Comparison of ENCODE assay signal across 22 cellular contexts in the genomic region with DNA sequence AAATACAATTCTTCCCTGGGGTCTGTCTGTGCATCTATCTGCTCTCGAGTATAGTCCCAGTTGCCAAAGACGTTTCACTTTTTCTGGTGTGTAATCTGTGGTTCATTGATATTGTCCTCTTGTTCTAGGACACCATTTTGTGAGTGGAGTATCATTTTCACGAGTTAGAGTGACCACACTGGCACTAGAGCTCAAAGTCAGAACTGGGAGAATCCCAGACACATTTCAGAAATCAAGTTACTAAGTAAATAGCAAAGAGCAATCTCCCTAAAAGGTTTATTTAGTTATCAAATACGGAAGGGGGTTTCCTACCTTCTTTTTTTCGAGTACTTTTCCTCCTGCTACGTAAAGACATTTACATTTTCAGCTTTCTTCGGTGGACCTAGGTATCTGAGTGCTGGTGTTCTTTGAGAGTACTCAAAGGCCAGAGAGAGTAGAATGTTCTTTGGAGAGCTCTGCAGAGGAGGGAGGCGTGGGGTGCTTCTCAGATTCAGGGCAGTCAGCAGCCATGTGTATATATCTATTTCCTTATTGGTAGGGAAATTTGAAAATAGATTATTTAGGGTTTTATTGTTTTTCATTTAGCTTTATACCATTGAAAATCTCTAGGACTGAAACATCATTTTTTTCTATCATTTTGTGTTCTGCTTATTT.
"Had no signal": no experiment of that assay in that cellular context is flagged by ENCODE, and none has a peak within 500 bp of the region (broad histone marks: within the 10 kb centered on the region; RNA-seq: fewer than 3 reads in every experiment).

No MANE protein-coding gene starts in this region.

- H3K27ac ChIP-seq: cardiac muscle cell, epithelial cell of prostate, gastroesophageal sphincter, parathyroid adenoma, tibial nerve, uterus, VCaP had no signal

- H3K9ac ChIP-seq: parathyroid adenoma had no signal

- H3K36me3 ChIP-seq: cardiac muscle cell, gastroesophageal sphincter, tibial nerve, uterus had no signal

- ATAC-seq: activated CD4-positive, CD25-positive, alpha-beta regulatory T cell treated with anti-CD3 and anti-CD28 coated beads, Interleukin-2, amount 50 U/mL, for 24 hours; activated naive CD8-positive, alpha-beta T cell treated with anti-CD3 and anti-CD28 coated beads, Interleukin-2, amount 50 U/mL, for 24 hours; activated T-cell treated with anti-CD3 and anti-CD28 coated beads, Interleukin-2, amount 50 U/mL, for 72 hours; gastroesophageal sphincter; natural killer cell; right cardiac atrium had no signal

- DNase-seq: activated CD4-positive, alpha-beta memory T cell treated with anti-CD3 and anti-CD28 coated beads, Interleukin-2, amount 10 ng/mL, durations not matched to agents 7 days and 5 days; activated CD4-positive, alpha-beta T cell treated with anti-CD3 and anti-CD28 coated beads, Interleukin-2, amount 10 ng/mL, durations not matched to agents 24 days and 14 days; activated effector memory CD4-positive, alpha-beta T cell treated with Interleukin-2 at 50 U/mL for 16 hours; activated naive CD4-positive, alpha-beta T cell treated with anti-CD3 and anti-CD28 coated beads for 36 hours; activated naive CD8-positive, alpha-beta T cell treated with anti-CD3 and anti-CD28 coated beads, Interleukin-2, amount 50 U/mL, for 24 hours; activated T-cell treated with anti-CD3 and anti-CD28 coated beads, Interleukin-2, amount 50 U/mL, for 72 hours; head of caudate nucleus; natural killer cell; right cardiac atrium; stimulated activated CD4-positive, alpha-beta T cell treated with anti-CD3 and anti-CD28 coated beads, Interleukin-12 subunit alpha, Interleukin-12 subunit beta, amount 100 ng/mL, for 4 hours; uterus had no signal

- H3K4me3 ChIP-seq: cardiac muscle cell, gastroesophageal sphincter, tibial nerve, uterus had no signal

- H3K4me3 Mint-ChIP-seq: activated CD4-positive, alpha-beta memory T cell treated with anti-CD3 and anti-CD28 coated beads, Interleukin-2, amount 10 ng/mL, durations not matched to agents 7 days and 5 days; activated CD4-positive, alpha-beta T cell treated with anti-CD3 and anti-CD28 coated beads, Interleukin-2, amount 10 ng/mL, durations not matched to agents 24 days and 14 days; activated naive CD4-positive, alpha-beta T cell treated with anti-CD3 and anti-CD28 coated beads for 36 hours; activated naive CD8-positive, alpha-beta T cell treated with anti-CD3 and anti-CD28 coated beads, Interleukin-2, amount 50 U/mL, for 24 hours; activated T-cell treated with anti-CD3 and anti-CD28 coated beads, Interleukin-2, amount 50 U/mL, for 72 hours; mesothelial cell of epicardium; natural killer cell; stimulated activated naive CD8-positive, alpha-beta T cell treated with anti-CD3 and anti-CD28 coated beads, Interleukin-15, Interleukin-2, amounts not matched to agents 100 ng/mL and 50 ng/mL, for 24 hours; T-helper 2 cell treated with Interferon-gamma antibody and Interleukin-4, amounts not matched to agents 5 μg/mL and 100 μg/mL, for 36 hours had no signal

- H3K9me3 ChIP-seq: gastroesophageal sphincter, tibial nerve, uterus had no signal

- H3K4me1 Mint-ChIP-seq: natural killer cell had no signal

- H2AFZ ChIP-seq: parathyroid adenoma had no signal

- H3K79me2 ChIP-seq: parathyroid adenoma had no signal

- H3K27me3 ChIP-seq: cardiac muscle cell, gastroesophageal sphincter, tibial nerve, uterus had no signal

- H3K27ac Mint-ChIP-seq: activated CD4-positive, alpha-beta memory T cell treated with anti-CD3 and anti-CD28 coated beads, Interleukin-2, amount 10 ng/mL, durations not matched to agents 7 days and 5 days; activated CD4-positive, alpha-beta T cell treated with anti-CD3 and anti-CD28 coated beads, Interleukin-2, amount 10 ng/mL, durations not matched to agents 24 days and 14 days; activated naive CD4-positive, alpha-beta T cell treated with anti-CD3 and anti-CD28 coated beads for 36 hours; activated naive CD8-positive, alpha-beta T cell treated with anti-CD3 and anti-CD28 coated beads, Interleukin-2, amount 50 U/mL, for 24 hours; activated T-cell treated with anti-CD3 and anti-CD28 coated beads, Interleukin-2, amount 50 U/mL, for 72 hours; natural killer cell; stimulated activated naive CD8-positive, alpha-beta T cell treated with anti-CD3 and anti-CD28 coated beads, Interleukin-15, Interleukin-2, amounts not matched to agents 100 ng/mL and 50 ng/mL, for 24 hours; T-helper 2 cell treated with Interferon-gamma antibody and Interleukin-4, amounts not matched to agents 5 μg/mL and 100 μg/mL, for 36 hours had no signal

- H3K4me1 ChIP-seq: parathyroid adenoma, uterus had no signal

- FAIRE-seq: islet of Langerhans had no signal

- H3K36me3 Mint-ChIP-seq: mesothelial cell of epicardium, natural killer cell had no signal

- H3K9me3 Mint-ChIP-seq: activated CD4-positive, alpha-beta memory T cell treated with anti-CD3 and anti-CD28 coated beads, Interleukin-2, amount 10 ng/mL, durations not matched to agents 7 days and 5 days; activated CD4-positive, alpha-beta T cell treated with anti-CD3 and anti-CD28 coated beads, Interleukin-2, amount 10 ng/mL, durations not matched to agents 24 days and 14 days; activated naive CD4-positive, alpha-beta T cell treated with anti-CD3 and anti-CD28 coated beads for 36 hours; activated naive CD8-positive, alpha-beta T cell treated with anti-CD3 and anti-CD28 coated beads, Interleukin-2, amount 50 U/mL, for 24 hours; activated T-cell treated with anti-CD3 and anti-CD28 coated beads, Interleukin-2, amount 50 U/mL, for 72 hours; mesothelial cell of epicardium; natural killer cell; stimulated activated naive CD8-positive, alpha-beta T cell treated with anti-CD3 and anti-CD28 coated beads, Interleukin-15, Interleukin-2, amounts not matched to agents 100 ng/mL and 50 ng/mL, for 24 hours; T-helper 2 cell treated with Interferon-gamma antibody and Interleukin-4, amounts not matched to agents 5 μg/mL and 100 μg/mL, for 36 hours had no signal
